ENCODE assay signal across 9 cellular contexts in the genomic region with DNA sequence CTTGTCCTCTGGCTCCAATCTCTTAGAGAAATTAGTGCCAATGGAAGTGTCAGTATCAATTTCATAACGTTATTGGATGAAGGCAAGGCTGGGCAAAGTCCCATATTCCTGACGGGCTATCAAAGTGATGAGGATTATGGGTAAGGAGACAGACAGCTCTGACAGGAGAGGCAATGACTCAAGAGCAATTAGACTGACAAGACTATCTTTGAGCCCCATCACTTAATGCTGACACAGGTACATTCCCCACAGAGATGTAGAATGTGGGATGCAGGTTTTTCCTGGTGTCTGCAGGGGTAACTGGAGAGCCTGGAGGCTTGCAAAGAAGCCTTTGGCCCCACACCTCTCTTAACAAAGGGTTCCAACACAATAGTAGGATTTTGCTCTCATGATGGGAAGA.
"Had no signal": no experiment of that assay in that cellular context is flagged by ENCODE, and none has a peak within 500 bp of the region (broad histone marks: within the 10 kb centered on the region; RNA-seq: fewer than 3 reads in every experiment).

No MANE protein-coding gene starts in this region.

- H3K27ac ChIP-seq: HL-60 had no signal

- DNase-seq: HFFc6, IMR-90 had no signal

- FAIRE-seq: H1, H54 had no signal

- H2AFZ ChIP-seq: GM23338 had no signal

- ATAC-seq: GM23338, HCT116, K562 had no signal

- H3K4me1 ChIP-seq: HAP-1 had no signal

- H3K4me3 ChIP-seq: GM23338, HAP-1, K562 had no signal

- H3K9me3 Mint-ChIP-seq: GM23338 had no signal

- H3K36me3 ChIP-seq: HAP-1 had no signal

- H3K4me2 ChIP-seq: GM23338 had no signal

- H3K27ac Mint-ChIP-seq: GM23338, HFFc6 had no signal

- H3K4me3 Mint-ChIP-seq: GM23338, HFFc6 had no signal
